In genomic region chr11:77127674-77127968, GRCh38 we compare ENCODE assay signal across 9 cellular contexts. TPM values are rescaled to one million over a fixed set of nuclear protein-coding genes. Genes with fewer than 3 reads are reported as not detected.
DNase-seq lines count a peak whose midpoint lies in the region; ATAC-seq lines count a peak whose summit lies in the region.
"Had no signal": no experiment of that assay in that cellular context is flagged by ENCODE, and none has a peak within 500 bp of the region (broad histone marks: within the 10 kb centered on the region; RNA-seq: fewer than 3 reads in every experiment).

No MANE protein-coding gene starts in this region.

- H3K36me3 Mint-ChIP-seq in activated CD4-positive, alpha-beta T cell treated with anti-CD3 and anti-CD28 coated beads for 36 hours (ENCODE audit: low read depth), result no peaks in the 10 kb centered on the region

- peaks cover 5% of the 10 kb centered on the region for H3K4me1 Mint-ChIP-seq in activated CD4-positive, alpha-beta T cell treated with anti-CD3 and anti-CD28 coated beads for 36 hours

- H3K4me3 ChIP-seq in adipocyte (ENCODE audit: low read length), result peak overlapping the region; percentile 73

- peaks cover 27% of the 10 kb centered on the region for H3K36me3 ChIP-seq in adipocyte (ENCODE audit: control insufficient read depth, insufficient read depth, low read length, severe bottlenecking)

- peaks cover 4% of the 10 kb centered on the region for H3K27me3 ChIP-seq in adipocyte (replicated peaks; ENCODE audit: control insufficient read depth, insufficient read depth, low read length)

- H3K4me1 ChIP-seq in adipocyte (ENCODE audit: control insufficient read depth, insufficient read depth, low read length), result peaks cover 28% of the 10 kb centered on the region

- CTCF ChIA-PET in activated CD4-positive, alpha-beta T cell treated with anti-CD3 and anti-CD28 coated beads for 36 hours (lab: Charles Lee), result interaction anchor here (0.7 to 3.6 kb wide), 33 partner anchors 8 to 491 kb away, joined by 3 to 79 read pairs (median 4); no protein-coding TSS in a partner anchor

- POLR2A ChIA-PET in activated CD4-positive, alpha-beta T cell treated with anti-CD3 and anti-CD28 coated beads for 36 hours (lab: Charles Lee), result no interaction called here

- ATAC-seq in activated CD4-positive, alpha-beta T cell treated with anti-CD3 and anti-CD28 coated beads for 36 hours, result no peak
- ATAC-seq in left colon (peak; percentile 1), GM19455 (IDR thresholded peaks at IDR 0.05; ENCODE audit: unreplicated experiment) (no peak)

- H3K27ac Mint-ChIP-seq in activated CD4-positive, alpha-beta T cell treated with anti-CD3 and anti-CD28 coated beads for 36 hours, result peak overlapping the region; percentile 25

- DNase-seq in activated CD4-positive, alpha-beta T cell treated with anti-CD3 and anti-CD28 coated beads for 36 hours, result no peak
- DNase-seq in activated CD4-positive, alpha-beta T cell treated with anti-CD3 and anti-CD28 coated beads for 4 hours, result no peak
- DNase-seq in adipocyte (ENCODE audit: low read depth) (no peak), left colon (no peak), substantia nigra (lab: John Stamatoyannopoulos, UW) (no peak), T-helper 1 cell (no peak), DMS114 treated with DMSO at 0.1 percent for 48 hours (lab: John Stamatoyannopoulos, UW; ENCODE audit: unreplicated experiment) (no peak)

- peak overlapping the region; percentile 39 for H3K4me3 Mint-ChIP-seq in activated CD4-positive, alpha-beta T cell treated with anti-CD3 and anti-CD28 coated beads for 36 hours

- H3K9me3 ChIP-seq in adipocyte (ENCODE audit: control insufficient read depth, low read length), result no peaks in the 10 kb centered on the region

- no peaks in the 10 kb centered on the region for H3K9me3 Mint-ChIP-seq in activated CD4-positive, alpha-beta T cell treated with anti-CD3 and anti-CD28 coated beads for 36 hours (ENCODE audit: low read depth)

- H3K9ac ChIP-seq in adipocyte (ENCODE audit: low read length), result no peak overlapping the region

- intact Hi-C loops in activated CD4-positive, alpha-beta T cell treated with anti-CD3 and anti-CD28 coated beads for 36 hours (cut with DNase I, micrococcal nuclease), result loop anchor here (1.0 kb wide), 3 partner anchors 61 to 492 kb away; no protein-coding TSS in a partner anchor
- intact Hi-C loops in left colon (cut with DNase I, micrococcal nuclease), result loop anchor here in 1 of 2 donors (5.0 kb wide), 2 partner anchors 60 to 420 kb away; no protein-coding TSS in a partner anchor

- peaks cover 3% of the 10 kb centered on the region for H3K27me3 Mint-ChIP-seq in activated CD4-positive, alpha-beta T cell treated with anti-CD3 and anti-CD28 coated beads for 36 hours

- H3K27ac ChIP-seq in substantia nigra (ENCODE audit: low read depth, low read length, poor library complexity, severe bottlenecking), result peak overlapping the region; percentile 4

RNA-seq across cellular contexts. Expression of gene MYO7A, which starts 0.4 kb away (rescaled TPM):
- total RNA-seq in activated CD4-positive, alpha-beta T cell treated with anti-CD3 and anti-CD28 coated beads for 36 hours, result under 1 TPM; 0.23 to 0.48 TPM
- total RNA-seq in left colon, result 1 to 10 TPM; 4.8 to 5.8 TPM

RNA-seq across cellular contexts. Expression of gene OMP, which starts 25.0 kb away (rescaled TPM):
- total RNA-seq in activated CD4-positive, alpha-beta T cell treated with anti-CD3 and anti-CD28 coated beads for 36 hours, result not detected
- total RNA-seq in left colon, result 10 to 100 TPM in 1 of 2 donors, 1 to 10 TPM in 1; 7.1 to 11.9 TPM
- total RNA-seq: esophagus mucosa had no signal

Comparison
In these comparisons a context has a peak if more than half of its experiments do, and no peak if none do; other contexts are left out.
1. RNA of gene OMP, which starts 25.0 kb away (total RNA-seq): 7.1 to 11.9 TPM in left colon; not detected in activated CD4-positive, alpha-beta T cell treated with anti-CD3 and anti-CD28 coated beads for 36 hours; every median in the first group is over 4 times any median in the second.